ENCODE assay signal across 9 cellular contexts in genomic region chr2:70999931-71000330, GRCh38. TPM values are rescaled to one million over a fixed set of nuclear protein-coding genes. Genes with fewer than 3 reads are reported as not detected.
DNase-seq lines count a peak whose midpoint lies in the region; ATAC-seq and TF ChIP-seq lines count a peak whose summit lies in the region.
"Not testable (repeated sequence)": the region's sequence is repeated elsewhere in the genome, so short reads cannot be mapped to it uniquely, and the experiment has no call there.
"Had no signal": no experiment of that assay in that cellular context is flagged by ENCODE, and none has a peak within 500 bp of the region (broad histone marks: within the 10 kb centered on the region; RNA-seq: fewer than 3 reads in every experiment).

No MANE protein-coding gene starts in this region.

- H3K4me1 Mint-ChIP-seq in activated CD4-positive, alpha-beta T cell treated with anti-CD3 and anti-CD28 coated beads for 36 hours = peaks cover 19% of the 10 kb centered on the region
- peaks cover 46% of the 10 kb centered on the region for H3K4me1 Mint-ChIP-seq in activated CD8-positive, alpha-beta T cell treated with anti-CD3 and anti-CD28 coated beads, Interleukin-2, amount 10 ng/mL, durations not matched to agents 7 days and 5 days (ENCODE audit: low read depth)
- H3K4me1 Mint-ChIP-seq in memory B cell = not testable (repeated sequence)

- POLR2A ChIA-PET in activated CD4-positive, alpha-beta T cell treated with anti-CD3 and anti-CD28 coated beads for 36 hours (lab: Charles Lee); activated CD8-positive, alpha-beta T cell treated with anti-CD3 and anti-CD28 coated beads, Interleukin-2, amount 10 ng/mL, durations not matched to agents 7 days and 5 days (lab: Charles Lee): not testable (repeated sequence)

- not testable (repeated sequence) for H3K9ac ChIP-seq in Karpas-422 (ENCODE audit: low read length); colonic mucosa (ENCODE audit: low read depth in 2 of 2, low read length in 2 of 2)

- H3K27ac ChIP-seq in Karpas-422 (ENCODE audit: low read length); colonic mucosa; upper lobe of right lung: not testable (repeated sequence)

- intact Hi-C loops in activated CD4-positive, alpha-beta T cell treated with anti-CD3 and anti-CD28 coated beads for 36 hours (cut with DNase I, micrococcal nuclease) = loop anchor here in 1 of 2 experiments (10.0 kb wide), 1 partner anchor 1825 kb away; the partner anchor contains the start of gene EXOC6B
- intact Hi-C loops in colonic mucosa (cut with DNase I); posterior vena cava (cut with DNase I); upper lobe of right lung (cut with DNase I): not testable (repeated sequence)

- H3K4me3 ChIP-seq in Karpas-422 (ENCODE audit: low read length); colonic mucosa; upper lobe of right lung: not testable (repeated sequence)

- not testable (repeated sequence) for H3K4me3 Mint-ChIP-seq in activated CD4-positive, alpha-beta T cell treated with anti-CD3 and anti-CD28 coated beads for 36 hours
- peak overlapping the region; percentile 34 for H3K4me3 Mint-ChIP-seq in activated CD8-positive, alpha-beta T cell treated with anti-CD3 and anti-CD28 coated beads, Interleukin-2, amount 10 ng/mL, durations not matched to agents 7 days and 5 days
- H3K4me3 Mint-ChIP-seq in memory B cell = peak overlapping the region; percentile 7

- H3K4me2 ChIP-seq in Karpas-422 (ENCODE audit: low read depth, low read length, poor library complexity, severe bottlenecking) = peak overlapping the region; percentile 93

- H3K27ac Mint-ChIP-seq in activated CD4-positive, alpha-beta T cell treated with anti-CD3 and anti-CD28 coated beads for 36 hours; memory B cell: not testable (repeated sequence)
- peak overlapping the region; percentile 85 for H3K27ac Mint-ChIP-seq in activated CD8-positive, alpha-beta T cell treated with anti-CD3 and anti-CD28 coated beads, Interleukin-2, amount 10 ng/mL, durations not matched to agents 7 days and 5 days

- not testable (repeated sequence) for ATAC-seq in activated CD4-positive, alpha-beta T cell treated with anti-CD3 and anti-CD28 coated beads for 36 hours; activated CD8-positive, alpha-beta T cell treated with anti-CD3 and anti-CD28 coated beads, Interleukin-2, amount 10 ng/mL, durations not matched to agents 7 days and 5 days; memory B cell (ENCODE audit: low read depth); upper lobe of right lung

- CTCF ChIA-PET in activated CD4-positive, alpha-beta T cell treated with anti-CD3 and anti-CD28 coated beads for 36 hours (lab: Charles Lee) = interaction anchor here (0.7 to 4.4 kb wide), 5 partner anchors 15 to 1684 kb away, joined by 3 to 44 read pairs (median 17); no protein-coding TSS in a partner anchor
- CTCF ChIA-PET in activated CD8-positive, alpha-beta T cell treated with anti-CD3 and anti-CD28 coated beads, Interleukin-2, amount 10 ng/mL, durations not matched to agents 7 days and 5 days (lab: Charles Lee) = interaction anchor here (0.9 to 4.5 kb wide), 5 partner anchors 15 to 131 kb away, joined by 3 to 33 read pairs (median 6); partner anchors contain the start of gene MPHOSPH10

- not testable (repeated sequence) for H3K9me2 ChIP-seq in Karpas-422 (replicated peaks; ENCODE audit: insufficient read depth, low read length)

- DNase-seq in Karpas-422; activated CD8-positive, alpha-beta T cell treated with anti-CD3 and anti-CD28 coated beads, Interleukin-2, amount 10 ng/mL, durations not matched to agents 7 days and 5 days; memory B cell (ENCODE audit: low spot score in 2 of 2): not testable (repeated sequence)
- DNase-seq in activated CD4-positive, alpha-beta T cell treated with anti-CD3 and anti-CD28 coated beads for 36 hours = peak; percentile 1
- peak; percentile 11 for DNase-seq in activated T-cell treated with anti-CD3 and anti-CD28 coated beads, Interleukin-2, amount 50 U/mL, for 1 hour
- DNase-seq in colonic mucosa (peak; percentile 13), posterior vena cava (ENCODE audit: low spot score) (peak; percentile 56), upper lobe of right lung (peak; percentile 40)

- H3K36me3 ChIP-seq in Karpas-422 (ENCODE audit: insufficient read depth, low read length); colonic mucosa; upper lobe of right lung: not testable (repeated sequence)

- H4K20me1 ChIP-seq in Karpas-422 (ENCODE audit: insufficient read depth, low read depth, low read length) = not testable (repeated sequence)

- H3K9me3 Mint-ChIP-seq in activated CD4-positive, alpha-beta T cell treated with anti-CD3 and anti-CD28 coated beads for 36 hours (ENCODE audit: low read depth); activated CD8-positive, alpha-beta T cell treated with anti-CD3 and anti-CD28 coated beads, Interleukin-2, amount 10 ng/mL, durations not matched to agents 7 days and 5 days (ENCODE audit: insufficient read depth); memory B cell: not testable (repeated sequence)

- H2AFZ ChIP-seq in Karpas-422 (ENCODE audit: low read length) = not testable (repeated sequence)

- H3K4me1 ChIP-seq in Karpas-422 (ENCODE audit: low read length) = peaks cover 23% of the 10 kb centered on the region
- not testable (repeated sequence) for H3K4me1 ChIP-seq in colonic mucosa, upper lobe of right lung

- H3K79me2 ChIP-seq in Karpas-422 (ENCODE audit: low read length) = not testable (repeated sequence)

- H3K27me3 Mint-ChIP-seq in activated CD4-positive, alpha-beta T cell treated with anti-CD3 and anti-CD28 coated beads for 36 hours; activated CD8-positive, alpha-beta T cell treated with anti-CD3 and anti-CD28 coated beads, Interleukin-2, amount 10 ng/mL, durations not matched to agents 7 days and 5 days (ENCODE audit: low read depth); memory B cell: not testable (repeated sequence)

- not testable (repeated sequence) for H3K36me3 Mint-ChIP-seq in activated CD4-positive, alpha-beta T cell treated with anti-CD3 and anti-CD28 coated beads for 36 hours (ENCODE audit: low read depth); activated CD8-positive, alpha-beta T cell treated with anti-CD3 and anti-CD28 coated beads, Interleukin-2, amount 10 ng/mL, durations not matched to agents 7 days and 5 days (ENCODE audit: low read depth); memory B cell

- H3K27me3 ChIP-seq in Karpas-422 (ENCODE audit: low read length); colonic mucosa; upper lobe of right lung: not testable (repeated sequence)

- H3K9me3 ChIP-seq in Karpas-422 (ENCODE audit: low read length); colonic mucosa; upper lobe of right lung: not testable (repeated sequence)

- not testable (repeated sequence) for TF ChIP-seq CTCF in colonic mucosa (IDR thresholded peaks at IDR 0.05); upper lobe of right lung (IDR thresholded peaks at IDR 0.05)

RNA-seq across cellular contexts. Expression of gene TEX261, which starts 5.3 kb away (rescaled TPM):
- 62.8 and 69.2 TPM in 2 replicates for total RNA-seq in Karpas-422 (2014; rRNA removed; shearing (Covaris generic); ENCODE audit: low replicate concordance)
- total RNA-seq in activated CD4-positive, alpha-beta T cell treated with anti-CD3 and anti-CD28 coated beads for 36 hours = 10 to 100 TPM; 39.1 to 48.5 TPM
- 10 to 100 TPM; 55.9 to 59.4 TPM for total RNA-seq in activated CD8-positive, alpha-beta T cell treated with anti-CD3 and anti-CD28 coated beads, Interleukin-2, amount 10 ng/mL, durations not matched to agents 7 days and 5 days
- 10 to 100 TPM; 43.6 to 58.8 TPM for total RNA-seq in colonic mucosa
- 10 to 100 TPM; 44.3 to 50.4 TPM for total RNA-seq in posterior vena cava
- total RNA-seq in upper lobe of right lung = 63.1 TPM

RNA-seq across cellular contexts. Expression of gene ANKRD53, which starts 21.5 kb away (rescaled TPM):
- 0.14 TPM in 1 of 2 replicates, not detected in the other for total RNA-seq in Karpas-422 (2014; rRNA removed; shearing (Covaris generic); ENCODE audit: low replicate concordance)
- under 1 TPM in 1 of 2 experiments, not detected in 1; 0.14 TPM for total RNA-seq in activated CD4-positive, alpha-beta T cell treated with anti-CD3 and anti-CD28 coated beads for 36 hours
- not detected for total RNA-seq in activated CD8-positive, alpha-beta T cell treated with anti-CD3 and anti-CD28 coated beads, Interleukin-2, amount 10 ng/mL, durations not matched to agents 7 days and 5 days
- total RNA-seq in colonic mucosa (under 1 TPM in 1 of 2 donors, not detected in 1; 0.40 TPM), posterior vena cava (1 to 10 TPM; 1.4 to 2.3 TPM), upper lobe of right lung (0.38 TPM)
- total RNA-seq: A172 had no signal
